Comparison of ENCODE assay signal across 8 cellular contexts in genomic region chr1:9561429-9561828, GRCh38. TPM values are rescaled to one million over a fixed set of nuclear protein-coding genes. Genes with fewer than 3 reads are reported as not detected.
A peak's percentile ranks its signal among the peaks of the same experiment; 100 is the strongest.
DNase-seq lines count a peak whose midpoint lies in the region; ATAC-seq and TF ChIP-seq lines count a peak whose summit lies in the region.

No MANE protein-coding gene starts in this region.

- H3K27me3 ChIP-seq in breast epithelium = no peaks in the 10 kb centered on the region
- H3K27me3 ChIP-seq in left lung = no peaks in the 10 kb centered on the region
- no peaks in the 10 kb centered on the region for H3K27me3 ChIP-seq in tibial artery

- H3K9me3 ChIP-seq in breast epithelium = no peaks in the 10 kb centered on the region
- H3K9me3 ChIP-seq in left lung = no peaks in the 10 kb centered on the region
- H3K9me3 ChIP-seq in tibial artery = no peaks in the 10 kb centered on the region

- in situ Hi-C loops in G401 (cut with HindIII; ENCODE audit: low sequenced_read_pairs) = loop anchor here (25.0 kb wide), 1 partner anchor 274 kb away; the partner anchor contains the start of gene SPSB1

- H3K36me3 ChIP-seq in breast epithelium (no peaks in the 10 kb centered on the region), left lung (peaks cover 0 to 8% of the 10 kb centered on the region in 2 donors), tibial artery (peaks cover 0 to 13% (median 5%) of the 10 kb centered on the region in 3 donors)

- CTCF ChIA-PET in activated naive CD4-positive, alpha-beta T cell treated with anti-CD3 and anti-CD28 coated beads for 36 hours (lab: Charles Lee) = no interaction called here

- H3K4me1 ChIP-seq in breast epithelium (peaks cover 0 to 9% of the 10 kb centered on the region in 2 donors), left lung (peaks cover 0 to 33% of the 10 kb centered on the region in 2 donors), tibial artery (peaks cover 0 to 11% (median 5%) of the 10 kb centered on the region in 4 donors)

- peaks cover 26% of the 10 kb centered on the region for H3K4me1 Mint-ChIP-seq in activated naive CD4-positive, alpha-beta T cell treated with anti-CD3 and anti-CD28 coated beads for 36 hours (ENCODE audit: low read depth)

- H3K4me3 Mint-ChIP-seq in activated naive CD4-positive, alpha-beta T cell treated with anti-CD3 and anti-CD28 coated beads for 36 hours = no peak overlapping the region

- peak; percentile 38 for DNase-seq in G401 (ENCODE audit: low spot score)
- DNase-seq in NCI-H2196 (lab: John Stamatoyannopoulos, UW; ENCODE audit: unreplicated experiment) = peak; percentile 86
- DNase-seq in breast epithelium (ENCODE audit: low spot score in 2 of 2) = no peak
- DNase-seq in left lung = no peak
- DNase-seq in activated naive CD4-positive, alpha-beta T cell treated with anti-CD3 and anti-CD28 coated beads for 36 hours = no peak
- DNase-seq in stimulated activated CD4-positive, alpha-beta T cell treated with anti-CD3 and anti-CD28 coated beads, Interleukin-4, amount 100 ng/mL, for 24 hours = no peak
- DNase-seq in tibial artery = no peak
- DNase-seq in retina = no peak

- peak overlapping the region; percentile 70 to 74 for H3K27ac ChIP-seq in breast epithelium
- H3K27ac ChIP-seq in left lung = peak overlapping the region in 1 of 2 donors; percentile 63
- H3K27ac ChIP-seq in tibial artery = peak overlapping the region in 1 of 2 donors; percentile 28

- H3K9me3 Mint-ChIP-seq in activated naive CD4-positive, alpha-beta T cell treated with anti-CD3 and anti-CD28 coated beads for 36 hours = no peaks in the 10 kb centered on the region

- H3K4me3 ChIP-seq in breast epithelium (no peak overlapping the region), left lung (no peak overlapping the region), tibial artery (no peak overlapping the region)

- peaks cover 7% of the 10 kb centered on the region for H3K36me3 Mint-ChIP-seq in activated naive CD4-positive, alpha-beta T cell treated with anti-CD3 and anti-CD28 coated beads for 36 hours (ENCODE audit: low read depth)

- no peak overlapping the region for H3K27ac Mint-ChIP-seq in activated naive CD4-positive, alpha-beta T cell treated with anti-CD3 and anti-CD28 coated beads for 36 hours

- ATAC-seq in left lung = peak; percentile 95

- TF ChIP-seq CTCF in breast epithelium (IDR thresholded peaks at IDR 0.05) = no peak
- no peak for TF ChIP-seq CTCF in left lung (IDR thresholded peaks at IDR 0.05)
- no peak for TF ChIP-seq CTCF in tibial artery (IDR thresholded peaks at IDR 0.05)

- H3K27me3 Mint-ChIP-seq in activated naive CD4-positive, alpha-beta T cell treated with anti-CD3 and anti-CD28 coated beads for 36 hours (ENCODE audit: low read depth) = no peaks in the 10 kb centered on the region

- intact Hi-C loops in breast epithelium (cut with DNase I; ENCODE audit: low total_unique reads) (no loop called here), left lung (cut with DNase I) (no loop called here), tibial artery (cut with DNase I; ENCODE audit: low total_unique reads) (no loop called here)
- intact Hi-C loops in activated naive CD4-positive, alpha-beta T cell treated with anti-CD3 and anti-CD28 coated beads for 36 hours (cut with micrococcal nuclease) = no loop called here

- no peak for TF ChIP-seq POLR2A in breast epithelium (IDR thresholded peaks at IDR 0.05)

RNA-seq across cellular contexts. Expression of gene SLC25A33, which starts 22.2 kb away (rescaled TPM):
- total RNA-seq in G401 (2014; rRNA removed; shearing (Covaris generic)) = 42.2 and 48.5 TPM in 2 replicates
- 10 to 100 TPM in 2 of 3 donors, 1 to 10 TPM in 1; 8.8 to 17.6 (median 10.7) TPM for total RNA-seq in breast epithelium
- 1 to 10 TPM; 4.0 to 6.0 TPM for total RNA-seq in left lung
- total RNA-seq in activated naive CD4-positive, alpha-beta T cell treated with anti-CD3 and anti-CD28 coated beads for 36 hours = 1 to 10 TPM; 4.7 to 5.2 TPM

RNA-seq across cellular contexts. Expression of gene TMEM201, which starts 27.3 kb away (rescaled TPM):
- total RNA-seq in G401 (2014; rRNA removed; shearing (Covaris generic)) = 65.2 and 68.3 TPM in 2 replicates
- total RNA-seq in breast epithelium (1 to 10 TPM; 5.0 to 6.2 (median 5.0) TPM), left lung (10 to 100 TPM in 1 of 2 donors, 1 to 10 TPM in 1; 9.1 to 11.6 TPM)
- 1 to 10 TPM; 9.1 to 9.8 TPM for total RNA-seq in activated naive CD4-positive, alpha-beta T cell treated with anti-CD3 and anti-CD28 coated beads for 36 hours

Comparison
In these comparisons a context has a peak if more than half of its experiments do, and no peak if none do; other contexts are left out.
1. DNase-seq: peak in G401 (single experiment) and NCI-H2196 (single experiment); none in breast epithelium (0 of 2), left lung (0 of 2), activated naive CD4-positive, alpha-beta T cell treated with anti-CD3 and anti-CD28 coated beads for 36 hours (single experiment), stimulated activated CD4-positive, alpha-beta T cell treated with anti-CD3 and anti-CD28 coated beads, Interleukin-4, amount 100 ng/mL, for 24 hours (single experiment), tibial artery (0 of 2) and retina (single experiment).